Comparison of ENCODE assay signal across 11 cellular contexts in the genomic region with DNA sequence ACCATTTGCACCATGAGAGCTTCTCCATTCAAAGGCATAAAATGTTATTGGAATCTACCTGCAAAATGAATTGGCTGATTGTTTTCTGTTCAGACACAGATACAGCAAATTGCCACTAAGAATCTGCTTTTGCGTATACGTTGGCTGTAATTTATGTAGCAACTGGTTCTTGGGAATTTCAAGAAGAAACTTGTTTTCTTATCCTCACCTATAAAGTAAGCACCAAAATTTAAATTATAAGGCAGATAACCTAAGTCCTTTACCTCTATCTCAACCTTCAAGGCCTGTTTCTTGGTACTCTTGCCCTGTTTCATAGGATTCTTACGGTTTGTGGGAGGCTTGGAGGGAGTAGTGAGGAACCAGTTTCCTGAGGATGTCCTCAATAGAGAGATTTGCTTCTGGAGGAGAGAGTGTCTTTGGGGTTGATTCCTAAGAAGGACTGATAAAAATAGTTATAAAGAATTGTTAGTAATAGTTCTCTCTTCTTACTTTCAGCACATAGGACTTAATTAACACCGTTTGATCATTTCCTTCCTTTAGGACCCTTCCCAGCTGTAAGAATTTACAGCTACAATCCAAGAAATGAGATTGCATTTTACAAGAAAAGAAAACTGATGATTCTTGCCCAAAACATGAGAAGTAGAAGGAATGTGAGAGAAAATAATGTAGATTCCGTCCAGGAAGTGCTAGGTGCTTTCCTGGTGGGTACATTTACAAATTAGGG.
DNase-seq lines count a peak whose midpoint lies in the region; ATAC-seq and TF ChIP-seq lines count a peak whose summit lies in the region.
"Had no signal": no experiment of that assay in that cellular context is flagged by ENCODE, and none has a peak within 500 bp of the region (broad histone marks: within the 10 kb centered on the region; RNA-seq: fewer than 3 reads in every experiment).

No MANE protein-coding gene starts in this region.

- H3K9ac ChIP-seq in adipocyte (ENCODE audit: low read length): peak overlapping the region; percentile 87
- peak overlapping the region; percentile 90 to 97 for H3K9ac ChIP-seq in mucosa of rectum (ENCODE audit: low read depth in 1 of 2, low read length in 2 of 2)

- H3K4me1 ChIP-seq in HEK293 (ENCODE audit: control insufficient read depth, insufficient read depth, low read length) (peaks cover 39% of the 10 kb centered on the region), adipocyte (ENCODE audit: control insufficient read depth, insufficient read depth, low read length) (peaks cover 31% of the 10 kb centered on the region), mucosa of rectum (ENCODE audit: control insufficient read depth in 2 of 2, insufficient read depth in 2 of 2, low read length in 2 of 2) (peaks cover 23 to 31% of the 10 kb centered on the region in 2 donors)

- CTCF ChIA-PET in HEK293 (lab: Yijun Ruan, JAX): interaction anchor here (0.7 to 1.2 kb wide), 3 partner anchors 46 to 147 kb away, joined by 3 to 4 read pairs (median 4); no protein-coding TSS in a partner anchor

- no peaks in the 10 kb centered on the region for H3K27me3 ChIP-seq in adipocyte (replicated peaks; ENCODE audit: control insufficient read depth, insufficient read depth, low read length)
- no peaks in the 10 kb centered on the region for H3K27me3 ChIP-seq in mucosa of rectum (ENCODE audit: control insufficient read depth in 2 of 2, insufficient read depth in 2 of 2, low read length in 2 of 2)
- H3K27me3 ChIP-seq: neutrophil, testis had no signal

- ATAC-seq in GM21360 (IDR thresholded peaks at IDR 0.05; ENCODE audit: unreplicated experiment): no peak

- no peaks in the 10 kb centered on the region for H3K36me3 ChIP-seq in HEK293 (ENCODE audit: control insufficient read depth in 2 of 2, insufficient read depth in 1 of 2, low read length in 2 of 2)
- no peaks in the 10 kb centered on the region for H3K36me3 ChIP-seq in adipocyte (ENCODE audit: control insufficient read depth, insufficient read depth, low read length, severe bottlenecking)
- no peaks in the 10 kb centered on the region for H3K36me3 ChIP-seq in mucosa of rectum (ENCODE audit: control insufficient read depth in 2 of 2, insufficient read depth in 2 of 2, low read length in 2 of 2)
- H3K36me3 ChIP-seq: neutrophil had no signal

- peak overlapping the region; percentile 96 for H3K4me3 ChIP-seq in AG09309 (ENCODE audit: control insufficient read depth, low read depth, low read length)
- H3K4me3 ChIP-seq in HEK293 (ENCODE audit: low read depth, low read length): no peak overlapping the region
- H3K4me3 ChIP-seq in adipocyte (ENCODE audit: low read length): peak overlapping the region; percentile 85
- peak overlapping the region; percentile 90 to 91 for H3K4me3 ChIP-seq in mucosa of rectum (ENCODE audit: low read length in 2 of 2)

- no peak for DNase-seq in AG09309 (ENCODE audit: low read depth)
- DNase-seq in adipocyte (ENCODE audit: low read depth): peak; percentile 19
- no peak for DNase-seq in stimulated activated naive CD4-positive, alpha-beta T cell (lab: John Stamatoyannopoulos, UW)
- DNase-seq in activated CD4-positive, CD25-positive, alpha-beta regulatory T cell (lab: John Stamatoyannopoulos, UW): no peak
- no peak for DNase-seq in erythroblast (lab: John Stamatoyannopoulos, UW)
- DNase-seq: NK-92 treated with Interleukin-12 subunit alpha and Interleukin-12 subunit beta, amount 100 ng/mL, for 24 hours; testis had no signal

- no peak for TF ChIP-seq CTCF in AG09309 (IDR thresholded peaks at IDR 0.05; ENCODE audit: control insufficient read depth, insufficient read depth, low read depth, low read length, missing control alignments)
- no peak for TF ChIP-seq CTCF in HEK293 (tag by site-specific recombination; IDR thresholded peaks at IDR 0.05)

- H3K9me3 ChIP-seq in HEK293 (ENCODE audit: control insufficient read depth, insufficient read depth, low read depth, low read length) (no peaks in the 10 kb centered on the region), adipocyte (ENCODE audit: control insufficient read depth, low read length) (no peaks in the 10 kb centered on the region), mucosa of rectum (ENCODE audit: control insufficient read depth in 2 of 2, low read length in 2 of 2) (no peaks in the 10 kb centered on the region)
- H3K9me3 ChIP-seq: neutrophil, testis had no signal

- no peak for TF ChIP-seq POLR2A in erythroblast (IDR thresholded peaks at IDR 0.05; ENCODE audit: low read length)

- POLR2A ChIA-PET in HEK293 (lab: Yijun Ruan, JAX): no interaction called here

- peak overlapping the region; percentile 94; the same call in 1 of the 2 replicates for H3K27ac ChIP-seq in HEK293 (ENCODE audit: extremely low read depth, low read depth, low read length)
- H3K27ac ChIP-seq in mucosa of rectum (ENCODE audit: low read depth in 2 of 2, low read length in 2 of 2): peak overlapping the region; percentile 93 to 98

TF ChIP-seq in HEK293, 187 proteins besides CTCF, POLR2A, EP300 and RAD21:
- TF ChIP-seq ZNF214 (tag by site-specific recombination; IDR thresholded peaks at IDR 0.05; ENCODE audit: borderline replicate concordance) (no peak), ZNF366 (tag by site-specific recombination; conservative IDR thresholded peaks at IDR 0.05) (0 out of 2 replicates have a peak, but pooled peaks have one; percentile 31), ZNF211 (tag by site-specific recombination; IDR thresholded peaks at IDR 0.05; ENCODE audit: low read depth) (no peak), IKZF3 (tag by site-specific recombination; IDR thresholded peaks at IDR 0.05) (no peak)
- TF ChIP-seq, protein P1, sequence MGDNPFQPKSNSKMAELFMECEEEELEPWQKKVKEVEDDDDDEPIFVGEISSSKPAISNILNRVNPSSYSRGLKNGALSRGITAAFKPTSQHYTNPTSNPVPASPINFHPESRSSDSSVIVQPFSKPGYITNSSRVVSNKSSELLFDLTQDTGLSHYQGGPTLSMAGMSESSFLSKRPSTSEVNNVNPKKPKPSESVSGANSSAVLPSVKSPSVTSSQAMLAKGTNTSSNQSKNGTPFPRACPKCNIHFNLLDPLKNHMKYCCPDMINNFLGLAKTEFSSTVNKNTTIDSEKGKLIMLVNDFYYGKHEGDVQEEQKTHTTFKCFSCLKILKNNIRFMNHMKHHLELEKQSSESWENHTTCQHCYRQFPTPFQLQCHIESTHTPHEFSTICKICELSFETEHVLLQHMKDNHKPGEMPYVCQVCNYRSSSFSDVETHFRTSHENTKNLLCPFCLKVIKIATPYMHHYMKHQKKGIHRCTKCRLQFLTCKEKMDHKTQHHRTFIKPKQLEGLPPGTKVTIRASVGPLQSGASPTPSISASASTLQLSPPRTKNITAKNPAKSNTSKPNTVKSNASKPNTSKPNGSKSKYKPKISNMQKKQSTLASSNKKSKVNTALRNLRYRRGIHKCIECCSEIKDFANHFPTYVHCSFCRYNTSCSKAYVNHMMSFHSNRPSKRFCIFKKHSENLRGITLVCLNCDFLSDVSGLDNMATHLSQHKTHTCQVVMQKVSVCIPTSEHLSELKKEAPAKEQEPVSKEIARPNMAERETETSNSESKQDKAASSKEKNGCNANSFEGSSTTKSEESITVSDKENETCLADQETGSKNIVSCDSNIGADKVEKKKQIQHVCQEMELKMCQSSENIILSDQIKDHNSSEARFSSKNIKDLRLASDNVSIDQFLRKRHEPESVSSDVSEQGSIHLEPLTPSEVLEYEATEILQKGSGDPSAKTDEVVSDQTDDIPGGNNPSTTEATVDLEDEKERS (tag by site-specific recombination; IDR thresholded peaks at IDR 0.05): no peak
